Comparison of ENCODE assay signal across 21 cellular contexts in the genomic region with DNA sequence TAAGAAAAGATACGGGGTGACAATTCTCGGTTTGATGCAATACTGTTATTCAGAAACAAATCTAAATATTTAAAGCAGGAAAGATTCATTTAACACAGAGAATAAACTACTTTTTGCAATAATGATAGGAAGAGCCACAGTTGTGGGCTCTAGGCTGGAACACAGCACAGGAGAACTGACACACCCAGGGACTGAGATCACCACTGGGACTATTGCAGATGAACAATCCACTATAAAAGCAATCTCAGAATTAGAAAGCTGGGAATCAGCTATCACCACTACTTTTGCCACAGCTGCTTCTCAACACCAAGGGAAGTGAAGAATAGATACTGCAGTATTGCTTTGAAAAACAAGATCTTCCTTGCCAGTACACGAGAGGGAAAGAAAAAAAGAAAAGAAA. TPM values are rescaled to one million over a fixed set of nuclear protein-coding genes. Genes with fewer than 3 reads are reported as not detected.
"Had no signal": no experiment of that assay in that cellular context is flagged by ENCODE, and none has a peak within 500 bp of the region (broad histone marks: within the 10 kb centered on the region; RNA-seq: fewer than 3 reads in every experiment).

No MANE protein-coding gene starts in this region.

- H3K36me3 ChIP-seq: colonic mucosa, neural progenitor cell, ovary, right atrium auricular region, suprapubic skin, thyroid gland had no signal

- H3K4me3 ChIP-seq: colonic mucosa, hepatocyte, mucosa of descending colon, neural progenitor cell, ovary, right atrium auricular region, smooth muscle cell, suprapubic skin, thyroid gland had no signal

- H3K4me1 ChIP-seq: colonic mucosa, neural progenitor cell, right atrium auricular region, thyroid gland had no signal

- DNase-seq: colonic mucosa; effector CD4-positive, alpha-beta T cell; endodermal cell; erythroblast; foreskin melanocyte; head of caudate nucleus; kidney; left cardiac atrium; mucosa of descending colon; naive thymus-derived CD8-positive, alpha-beta T cell; nucleus accumbens; ovary; stimulated activated CD4-positive, alpha-beta T cell treated with anti-CD3 and anti-CD28 coated beads, Interleukin-2, amount 100 ng/mL, for 48 hours; stimulated activated naive CD4-positive, alpha-beta T cell treated with Interleukin-2 at 50 U/mL for 16 hours; thyroid gland had no signal

- H3K27me3 ChIP-seq: colonic mucosa, hepatocyte, neural progenitor cell, ovary, right atrium auricular region, suprapubic skin, thyroid gland had no signal

- H3K9me3 ChIP-seq: colonic mucosa, mucosa of descending colon, ovary, right atrium auricular region, suprapubic skin, thyroid gland had no signal

- ATAC-seq: left cardiac atrium; mucosa of descending colon; naive thymus-derived CD8-positive, alpha-beta T cell had no signal

- H3K9ac ChIP-seq: neural progenitor cell had no signal

RNA-seq across cellular contexts. Expression of a gene that starts 4.1 kb away (rescaled TPM):
- total RNA-seq: endodermal cell; endothelial cell of umbilical vein; left cardiac atrium; naive thymus-derived CD8-positive, alpha-beta T cell; right atrium auricular region had no signal
